In genomic region chr10:108653466-108653865, GRCh38 we compare ENCODE assay signal across 20 cellular contexts.
"Had no signal": no experiment of that assay in that cellular context is flagged by ENCODE, and none has a peak within 500 bp of the region (broad histone marks: within the 10 kb centered on the region; RNA-seq: fewer than 3 reads in every experiment).

No MANE protein-coding gene starts in this region.

- DNase-seq: activated CD4-positive, alpha-beta T cell treated with anti-CD3 and anti-CD28 coated beads for 1 hour; activated effector memory CD4-positive, alpha-beta T cell treated with anti-CD3 and anti-CD28 coated beads, Interleukin-2, amount 50 U/mL, for 16 hours; activated naive CD4-positive, alpha-beta T cell treated with anti-CD3 and anti-CD28 coated beads, Interleukin-2, amount 50 U/mL, for 16 hours; activated T-cell treated with anti-CD3 and anti-CD28 coated beads, Interleukin-2, amount 50 U/mL, for 72 hours; dorsolateral prefrontal cortex; endodermal cell; foreskin melanocyte; glutamatergic neuron; hippocampal formation; mesendoderm; naive thymus-derived CD8-positive, alpha-beta T cell; pancreas; stimulated activated CD4-positive, alpha-beta T cell treated with anti-CD3 and anti-CD28 coated beads, Interleukin-4, amount 100 ng/mL, for 24 hours; stomach; T-helper 17 cell; trophoblast cell; WERI-Rb-1 had no signal

- H3K9me3 ChIP-seq: ascending aorta, pancreas, stomach had no signal

- H3K27ac ChIP-seq: ascending aorta, dorsolateral prefrontal cortex, epithelial cell of prostate, pancreas, stomach, WERI-Rb-1 had no signal

- H3K27me3 ChIP-seq: ascending aorta, pancreas, stomach had no signal

- H3K4me3 ChIP-seq: ascending aorta, dorsolateral prefrontal cortex, pancreas, stomach had no signal

- H3K4me1 ChIP-seq: ascending aorta, pancreas, stomach had no signal

- FAIRE-seq: colon, pancreas had no signal

- H3K36me3 ChIP-seq: ascending aorta, pancreas, stomach, WERI-Rb-1 had no signal
